25 cellular contexts compared by ENCODE assay signal in the genomic region with DNA sequence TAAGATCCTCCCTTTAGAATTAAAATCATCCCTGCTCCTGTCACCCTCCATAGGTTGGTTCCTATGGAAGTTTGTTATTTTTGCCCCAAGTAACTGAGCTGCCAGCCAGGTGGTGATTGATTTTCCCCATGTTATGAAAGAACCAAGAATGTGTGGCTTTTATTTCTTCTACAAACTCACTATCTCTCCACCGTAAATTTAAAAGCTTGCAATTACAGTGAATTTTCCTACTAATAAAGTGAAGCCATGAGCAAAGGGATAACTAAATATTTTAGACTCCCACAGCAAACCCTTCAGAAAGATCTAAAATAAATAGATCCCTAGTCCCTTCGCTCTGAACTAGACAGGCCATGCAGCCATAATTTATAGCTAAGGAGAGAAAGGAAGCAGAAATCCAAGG. TPM values are rescaled to one million over a fixed set of nuclear protein-coding genes. Genes with fewer than 3 reads are reported as not detected.
A peak's percentile ranks its signal among the peaks of the same experiment; 100 is the strongest.
DNase-seq lines count a peak whose midpoint lies in the region; ATAC-seq and TF ChIP-seq lines count a peak whose summit lies in the region.
"Had no signal": no experiment of that assay in that cellular context is flagged by ENCODE, and none has a peak within 500 bp of the region (broad histone marks: within the 10 kb centered on the region; RNA-seq: fewer than 3 reads in every experiment).

No MANE protein-coding gene starts in this region.

- H4K20me1 ChIP-seq in neural progenitor cell (ENCODE audit: low read depth): no peaks in the 10 kb centered on the region

- intact Hi-C loops in stomach (cut with DNase I; ENCODE audit: low total_unique reads): no loop called here
- intact Hi-C loops in esophagus squamous epithelium (cut with DNase I): no loop called here

- H3K36me3 ChIP-seq in endodermal cell (ENCODE audit: control insufficient read depth, insufficient read depth, low read length): no peaks in the 10 kb centered on the region
- H3K36me3 ChIP-seq in neural progenitor cell: no peaks in the 10 kb centered on the region
- H3K36me3 ChIP-seq in stomach: no peaks in the 10 kb centered on the region
- no peaks in the 10 kb centered on the region for H3K36me3 ChIP-seq in BE2C
- H3K36me3 ChIP-seq in esophagus squamous epithelium: no peaks in the 10 kb centered on the region

- no peaks in the 10 kb centered on the region for H3K79me2 ChIP-seq in neural progenitor cell (ENCODE audit: low read depth)

- H3K36me3 Mint-ChIP-seq in endodermal cell (ENCODE audit: low read depth): no peaks in the 10 kb centered on the region
- H3K36me3 Mint-ChIP-seq in mesothelial cell of epicardium: no peaks in the 10 kb centered on the region
- peaks cover 3% of the 10 kb centered on the region for H3K36me3 Mint-ChIP-seq in neural progenitor cell
- no peaks in the 10 kb centered on the region for H3K36me3 Mint-ChIP-seq in activated CD8-positive, alpha-beta memory T cell treated with anti-CD3 and anti-CD28 coated beads, Interleukin-2, amount 10 ng/mL, durations not matched to agents 7 days and 5 days
- H3K36me3 Mint-ChIP-seq: CD4-positive, alpha-beta memory T cell had no signal

- H3K27me3 Mint-ChIP-seq in endodermal cell (ENCODE audit: insufficient read depth) (peaks cover 1% of the 10 kb centered on the region), mesothelial cell of epicardium (ENCODE audit: low read depth) (no peaks in the 10 kb centered on the region), neural progenitor cell (ENCODE audit: insufficient read depth, low read depth) (no peaks in the 10 kb centered on the region)
- H3K27me3 Mint-ChIP-seq in activated CD8-positive, alpha-beta memory T cell treated with anti-CD3 and anti-CD28 coated beads, Interleukin-2, amount 10 ng/mL, durations not matched to agents 7 days and 5 days: peaks cover 2% of the 10 kb centered on the region

- H3K4me3 Mint-ChIP-seq in endodermal cell (no peak overlapping the region), mesothelial cell of epicardium (no peak overlapping the region), neural progenitor cell (no peak overlapping the region)
- no peak overlapping the region for H3K4me3 Mint-ChIP-seq in activated CD8-positive, alpha-beta memory T cell treated with anti-CD3 and anti-CD28 coated beads, Interleukin-2, amount 10 ng/mL, durations not matched to agents 7 days and 5 days
- H3K4me3 Mint-ChIP-seq: CD4-positive, alpha-beta memory T cell; GM23338; H9 had no signal

- peaks cover 14% of the 10 kb centered on the region for H3K4me1 Mint-ChIP-seq in endodermal cell
- peaks cover 62% of the 10 kb centered on the region for H3K4me1 Mint-ChIP-seq in mesothelial cell of epicardium
- peaks cover 65% of the 10 kb centered on the region for H3K4me1 Mint-ChIP-seq in neural progenitor cell
- peaks cover 4% of the 10 kb centered on the region for H3K4me1 Mint-ChIP-seq in activated CD8-positive, alpha-beta memory T cell treated with anti-CD3 and anti-CD28 coated beads, Interleukin-2, amount 10 ng/mL, durations not matched to agents 7 days and 5 days

- H3K27me3 ChIP-seq in endodermal cell (ENCODE audit: control insufficient read depth, insufficient read depth, low read length, poor library complexity, severe bottlenecking): no peaks in the 10 kb centered on the region
- no peaks in the 10 kb centered on the region for H3K27me3 ChIP-seq in neural progenitor cell
- H3K27me3 ChIP-seq in stomach: no peaks in the 10 kb centered on the region
- no peaks in the 10 kb centered on the region for H3K27me3 ChIP-seq in BE2C
- H3K27me3 ChIP-seq in esophagus squamous epithelium: no peaks in the 10 kb centered on the region

- CTCF ChIA-PET in HEK293T (lab: Yijun Ruan, JAX): interaction anchor here (1.4 to 2.0 kb wide), 2 partner anchors 10 kb away, joined by 4 to 8 read pairs; no protein-coding TSS in a partner anchor
- CTCF ChIA-PET in activated CD8-positive, alpha-beta memory T cell treated with anti-CD3 and anti-CD28 coated beads, Interleukin-2, amount 10 ng/mL, durations not matched to agents 7 days and 5 days (lab: Charles Lee): no interaction called here

- H3K9me3 Mint-ChIP-seq in endodermal cell (no peaks in the 10 kb centered on the region), mesothelial cell of epicardium (no peaks in the 10 kb centered on the region), neural progenitor cell (no peaks in the 10 kb centered on the region)
- no peaks in the 10 kb centered on the region for H3K9me3 Mint-ChIP-seq in activated CD8-positive, alpha-beta memory T cell treated with anti-CD3 and anti-CD28 coated beads, Interleukin-2, amount 10 ng/mL, durations not matched to agents 7 days and 5 days (ENCODE audit: low read depth)
- H3K9me3 Mint-ChIP-seq: CD4-positive, alpha-beta memory T cell; GM23338; H9 had no signal

- H3K4me2 ChIP-seq in neural progenitor cell: no peak overlapping the region
- H3K4me2 ChIP-seq: A549, GM23338 had no signal

- H3K4me3 ChIP-seq in endodermal cell (ENCODE audit: low read length) (no peak overlapping the region), neural progenitor cell (no peak overlapping the region), stomach (no peak overlapping the region), BE2C (ENCODE audit: low read depth, low read length) (no peak overlapping the region), esophagus squamous epithelium (no peak overlapping the region)
- H3K4me3 ChIP-seq: A549, GM23338 had no signal

- 89 to 100% methylated on average over 1 to 2 of the region's 2 CpGs for whole genome bisulfite sequencing in endodermal cell (ENCODE audit: insufficient coverage in 1 of 2, insufficient read length in 1 of 2), 2 experiments
- 48 to 84% (median 81%) methylated on average over 2 of the region's 2 CpGs for WGBS in stomach, 5 donors
- WGBS in esophagus squamous epithelium, 2 donors: 73 to 77% methylated on average over 2 of the region's 2 CpGs

- no peak for ATAC-seq in activated CD8-positive, alpha-beta memory T cell treated with anti-CD3 and anti-CD28 coated beads, Interleukin-2, amount 10 ng/mL, durations not matched to agents 7 days and 5 days
- ATAC-seq: A549, GM23338, HCT116 had no signal

- H3K9me3 ChIP-seq in endodermal cell (ENCODE audit: control insufficient read depth, low read length): no peaks in the 10 kb centered on the region
- H3K9me3 ChIP-seq in neural progenitor cell (ENCODE audit: low read depth): no peaks in the 10 kb centered on the region
- H3K9me3 ChIP-seq in stomach: no peaks in the 10 kb centered on the region
- no peaks in the 10 kb centered on the region for H3K9me3 ChIP-seq in BE2C
- H3K9me3 ChIP-seq in esophagus squamous epithelium: no peaks in the 10 kb centered on the region
- H3K9me3 ChIP-seq: A549 had no signal

- no peak overlapping the region for H2AFZ ChIP-seq in neural progenitor cell (replicated peaks)
- H2AFZ ChIP-seq: GM23338 had no signal

- TF ChIP-seq POLR2A in stomach (IDR thresholded peaks at IDR 0.05) (no peak), esophagus squamous epithelium (IDR thresholded peaks at IDR 0.05) (no peak)

- H3K27ac ChIP-seq in endodermal cell (ENCODE audit: low read depth, low read length) (peak overlapping the region; percentile 36), neural progenitor cell (no peak overlapping the region), stomach (no peak overlapping the region), esophagus squamous epithelium (no peak overlapping the region)
- H3K27ac ChIP-seq: A549 had no signal

- POLR2A ChIA-PET in HEK293T (lab: Yijun Ruan, JAX): no interaction called here

- DNase-seq in HEK293T (ENCODE audit: extremely low spot score): no peak
- no peak for DNase-seq in endodermal cell
- no peak for DNase-seq in mesothelial cell of epicardium (ENCODE audit: low spot score in 2 of 2, unreplicated experiment in 2 of 2)
- DNase-seq in neural progenitor cell (ENCODE audit: low spot score): no peak
- no peak for DNase-seq in stomach
- no peak for DNase-seq in BE2C
- no peak for DNase-seq in esophagus squamous epithelium (lab: John Stamatoyannopoulos, UW)
- DNase-seq in activated CD8-positive, alpha-beta memory T cell treated with anti-CD3 and anti-CD28 coated beads, Interleukin-2, amount 10 ng/mL, durations not matched to agents 7 days and 5 days: no peak
- DNase-seq: 8988T; ACHN; AML-193; C1 segment of cervical spinal cord; Calu3; CD4-positive, alpha-beta memory T cell; COR-L47; DMS53; DMS79 treated with DMSO at 0.1 percent for 48 hours; GF-D8; H9 had no signal

- no peak overlapping the region for H3K27ac Mint-ChIP-seq in endodermal cell
- H3K27ac Mint-ChIP-seq in mesothelial cell of epicardium: peak overlapping the region; percentile 72
- H3K27ac Mint-ChIP-seq in neural progenitor cell: peak overlapping the region; percentile 31
- H3K27ac Mint-ChIP-seq in activated CD8-positive, alpha-beta memory T cell treated with anti-CD3 and anti-CD28 coated beads, Interleukin-2, amount 10 ng/mL, durations not matched to agents 7 days and 5 days: no peak overlapping the region
- H3K27ac Mint-ChIP-seq: CD4-positive, alpha-beta memory T cell; GM23338; H9 had no signal

- TF ChIP-seq CTCF in endodermal cell (conservative IDR thresholded peaks at IDR 0.05) (no peak), mesothelial cell of epicardium (IDR thresholded peaks at IDR 0.05; ENCODE audit: unreplicated experiment) (no peak), neural progenitor cell (IDR thresholded peaks at IDR 0.05) (no peak), stomach (IDR thresholded peaks at IDR 0.05) (no peak), BE2C (IDR thresholded peaks at IDR 0.05; ENCODE audit: low read depth, low read length) (no peak), esophagus squamous epithelium (IDR thresholded peaks at IDR 0.05) (no peak)

- no peak for TF ChIP-seq EP300 in stomach (IDR thresholded peaks at IDR 0.05)

- peaks cover 4% of the 10 kb centered on the region for H3K4me1 ChIP-seq in endodermal cell (ENCODE audit: control insufficient read depth, insufficient read depth, low read length)
- H3K4me1 ChIP-seq in neural progenitor cell: peaks cover 16% of the 10 kb centered on the region
- peaks cover 0 to 13% (median 6%) of the 10 kb centered on the region in 4 donors for H3K4me1 ChIP-seq in stomach
- H3K4me1 ChIP-seq in BE2C: no peaks in the 10 kb centered on the region; the same call in none of the 2 replicates
- peaks cover 0 to 15% (median 0%) of the 10 kb centered on the region in 3 donors for H3K4me1 ChIP-seq in esophagus squamous epithelium
- H3K4me1 ChIP-seq: A549 had no signal

- H3K9ac ChIP-seq in endodermal cell (ENCODE audit: extremely low read depth, low read length, poor library complexity, severe bottlenecking) (no peak overlapping the region), neural progenitor cell (no peak overlapping the region)

- H3F3A ChIP-seq in neural progenitor cell (ENCODE audit: low read depth): peaks cover 23% of the 10 kb centered on the region

RNA-seq across cellular contexts. Expression of gene KIAA2012, which starts 6.2 kb away (rescaled TPM):
- 1 to 10 TPM in 1 of 2 donors, under 1 TPM in 1; 0.62 to 1.0 TPM for total RNA-seq in endodermal cell
- 0.43 TPM for polyA plus RNA-seq in endodermal cell (2013, experiment 1 of 2)
- polyA plus RNA-seq in endodermal cell (2013, experiment 2 of 2): 0.33 TPM
- 0.24 to 0.45 TPM (median 0.25 TPM) in 3 replicates for total RNA-seq in mesothelial cell of epicardium
- total RNA-seq in neural progenitor cell (ENCODE audit: low replicate concordance): not detected in 2 replicates
- total RNA-seq in stomach: under 1 TPM in 1 of 5 donors, not detected in 4; 0.18 TPM
- polyA plus RNA-seq in stomach: under 1 TPM in 1 of 3 donors, not detected in 2; 0.03 TPM
- 0.43 TPM for polyA plus RNA-seq in BE2C (2012; ENCODE audit: insufficient read depth, insufficient read length, low read depth)
- total RNA-seq in esophagus squamous epithelium: not detected
- under 1 TPM in 1 of 2 experiments, not detected in 1; 0.05 TPM for total RNA-seq in activated CD8-positive, alpha-beta memory T cell treated with anti-CD3 and anti-CD28 coated beads, Interleukin-2, amount 10 ng/mL, durations not matched to agents 7 days and 5 days
- total RNA-seq: Calu3; CD4-positive, alpha-beta memory T cell; Daoy; G401; H4; H9 had no signal
- polyA plus RNA-seq: CD4-positive, alpha-beta memory T cell had no signal

RNA-seq across cellular contexts. Expression of gene FZD7, which starts 33.2 kb away (rescaled TPM):
- total RNA-seq in endodermal cell (100 to 1,000 TPM; 193 to 266 TPM), mesothelial cell of epicardium (126 to 132 TPM (median 132 TPM) in 3 replicates), neural progenitor cell (ENCODE audit: low replicate concordance) (79.4 and 106 TPM in 2 replicates), stomach (10 to 100 TPM in 1 of 5 donors, 1 to 10 TPM in 4; 4.1 to 20.9 (median 7.8) TPM), esophagus squamous epithelium (10 to 100 TPM in 1 of 4 donors, 1 to 10 TPM in 3; 2.6 to 11.3 (median 4.0) TPM)
- 133 TPM for polyA plus RNA-seq in endodermal cell (2013, experiment 1 of 2)
- 134 TPM for polyA plus RNA-seq in endodermal cell (2013, experiment 2 of 2)
- polyA plus RNA-seq in stomach: 1 to 10 TPM; 1.7 to 4.6 (median 3.5) TPM
- 27.4 TPM for polyA plus RNA-seq in BE2C (2012; ENCODE audit: insufficient read depth, insufficient read length, low read depth)
- 1 to 10 TPM in 1 of 2 experiments, under 1 TPM in 1; 0.18 to 3.4 TPM for total RNA-seq in activated CD8-positive, alpha-beta memory T cell treated with anti-CD3 and anti-CD28 coated beads, Interleukin-2, amount 10 ng/mL, durations not matched to agents 7 days and 5 days
- polyA plus RNA-seq: CD4-positive, alpha-beta memory T cell had no signal

Comparison
In these comparisons a context has a peak if more than half of its experiments do, and no peak if none do; other contexts are left out.
1. H3K27ac Mint-ChIP-seq: peak in mesothelial cell of epicardium (single experiment) and neural progenitor cell (single experiment); none in endodermal cell (single experiment) and activated CD8-positive, alpha-beta memory T cell treated with anti-CD3 and anti-CD28 coated beads, Interleukin-2, amount 10 ng/mL, durations not matched to agents 7 days and 5 days (single experiment).